8 cellular contexts compared by ENCODE assay signal in genomic region chr10:22325272-22325947, GRCh38. TPM values are rescaled to one million over a fixed set of nuclear protein-coding genes. Genes with fewer than 3 reads are reported as not detected.
DNase-seq lines count a peak whose midpoint lies in the region; ATAC-seq and TF ChIP-seq lines count a peak whose summit lies in the region.

No MANE protein-coding gene starts in this region.

- ATAC-seq in GM18505 (IDR thresholded peaks at IDR 0.05; ENCODE audit: unreplicated experiment) (peak; percentile 58), HG02885 (IDR thresholded peaks at IDR 0.05; ENCODE audit: poor library complexity, unreplicated experiment) (peak; percentile 49)

- CTCF ChIA-PET in activated CD4-positive, alpha-beta memory T cell treated with anti-CD3 and anti-CD28 coated beads, Interleukin-2, amount 10 ng/mL, durations not matched to agents 7 days and 5 days (lab: Charles Lee), result interaction anchor here (1.0 to 2.9 kb wide), 3 partner anchors 14 to 663 kb away, joined by 3 to 13 read pairs (median 4); no protein-coding TSS in a partner anchor

- DNase-seq in A172 (ENCODE audit: low spot score) (peak; percentile 40), NCI-H345 (lab: John Stamatoyannopoulos, UW) (peak; percentile 73), ecto neural progenitor cell (ENCODE audit: low spot score) (peak; percentile 92)
- peak; percentile 77 for DNase-seq in activated CD4-positive, alpha-beta memory T cell treated with anti-CD3 and anti-CD28 coated beads, Interleukin-2, amount 10 ng/mL, durations not matched to agents 7 days and 5 days
- peak; percentile 55 for DNase-seq in stimulated activated CD8-positive, alpha-beta memory T cell treated with anti-CD3 and anti-CD28 coated beads, Interleukin-12 subunit alpha, Interleukin-12 subunit beta, amount 100 ng/mL, for 4 hours (ENCODE audit: low read depth)

- no peak for TF ChIP-seq POLR2A in GM18505 (IDR thresholded peaks at IDR 0.05; ENCODE audit: borderline replicate concordance, extremely low read depth, insufficient read depth, insufficient read length)

- WGBS in liver, result under 1% methylated on average over 82 of the region's 82 CpGs

- peaks cover 32% of the 10 kb centered on the region for H3K27me3 Mint-ChIP-seq in activated CD4-positive, alpha-beta memory T cell treated with anti-CD3 and anti-CD28 coated beads, Interleukin-2, amount 10 ng/mL, durations not matched to agents 7 days and 5 days

- no peaks in the 10 kb centered on the region for H3K27me3 ChIP-seq in liver (ENCODE audit: control insufficient read depth in 4 of 4, insufficient read depth in 4 of 4, low read length in 3 of 4)

- POLR2A ChIA-PET in activated CD4-positive, alpha-beta memory T cell treated with anti-CD3 and anti-CD28 coated beads, Interleukin-2, amount 10 ng/mL, durations not matched to agents 7 days and 5 days (lab: Charles Lee), result interaction anchor here (1.2 to 2.1 kb wide), 5 partner anchors 9 to 286 kb away, joined by 3 to 20 read pairs (median 6); partner anchors contain the start of gene COMMD3

- peaks cover 46% of the 10 kb centered on the region for H3K4me1 Mint-ChIP-seq in activated CD4-positive, alpha-beta memory T cell treated with anti-CD3 and anti-CD28 coated beads, Interleukin-2, amount 10 ng/mL, durations not matched to agents 7 days and 5 days

- peak overlapping the region; percentile 65 to 91 (median 74) for H3K4me3 ChIP-seq in liver (ENCODE audit: low read depth in 1 of 3, low read length in 3 of 3)

- peak overlapping the region; percentile 66 to 71 for H3K27ac ChIP-seq in liver (ENCODE audit: low read depth in 1 of 2, low read length in 2 of 2)

- H3K4me1 ChIP-seq in liver (ENCODE audit: control insufficient read depth in 4 of 4, insufficient read depth in 4 of 4, low read length in 3 of 4), result peaks cover 14 to 38% (median 24%) of the 10 kb centered on the region in 4 donors

- H3K9me3 ChIP-seq in liver (ENCODE audit: control insufficient read depth in 4 of 4, low read length in 3 of 4), result no peaks in the 10 kb centered on the region

- H3K27ac Mint-ChIP-seq in activated CD4-positive, alpha-beta memory T cell treated with anti-CD3 and anti-CD28 coated beads, Interleukin-2, amount 10 ng/mL, durations not matched to agents 7 days and 5 days, result peak overlapping the region; percentile 67

- H3K9ac ChIP-seq in liver (ENCODE audit: low read depth in 1 of 2, low read length in 2 of 2), result peak overlapping the region; percentile 60 to 68

- no peaks in the 10 kb centered on the region for H3K9me3 Mint-ChIP-seq in activated CD4-positive, alpha-beta memory T cell treated with anti-CD3 and anti-CD28 coated beads, Interleukin-2, amount 10 ng/mL, durations not matched to agents 7 days and 5 days

- H3K36me3 Mint-ChIP-seq in activated CD4-positive, alpha-beta memory T cell treated with anti-CD3 and anti-CD28 coated beads, Interleukin-2, amount 10 ng/mL, durations not matched to agents 7 days and 5 days (ENCODE audit: low read depth), result peaks cover 40% of the 10 kb centered on the region

- H3K36me3 ChIP-seq in liver (ENCODE audit: control insufficient read depth in 4 of 4, insufficient read depth in 3 of 4, low read depth in 1 of 4, low read length in 3 of 4), result peaks cover 3 to 17% (median 13%) of the 10 kb centered on the region in 4 donors

- no peak for TF ChIP-seq RAD21 in liver (IDR thresholded peaks at IDR 0.05)

- TF ChIP-seq CTCF in liver (IDR thresholded peaks at IDR 0.05; ENCODE audit: low read depth, low read length, missing input control), result no peak

- H3K4me3 Mint-ChIP-seq in activated CD4-positive, alpha-beta memory T cell treated with anti-CD3 and anti-CD28 coated beads, Interleukin-2, amount 10 ng/mL, durations not matched to agents 7 days and 5 days, result peak overlapping the region; percentile 82

TF ChIP-seq in liver, 16 proteins besides CTCF, POLR2A, EP300 and RAD21:
- TF ChIP-seq NR2F2 (IDR thresholded peaks at IDR 0.05) (no peak), HNF4A (conservative IDR thresholded peaks at IDR 0.05) (no peak), YY1 (IDR thresholded peaks at IDR 0.05) (peak; percentile 6), RXRA (IDR thresholded peaks at IDR 0.05) (no peak), GABPA (IDR thresholded peaks at IDR 0.05 in 1 of 2, conservative IDR thresholded peaks at IDR 0.05 in 1 of 2) (peak in 1 of 2 donors; percentile 5), TAF1 (conservative IDR thresholded peaks at IDR 0.05) (no peak), ZBTB33 (IDR thresholded peaks at IDR 0.05) (no peak)

RNA-seq across cellular contexts. Expression of gene BMI1, which starts 4.5 kb away (rescaled TPM):
- total RNA-seq in A172 (2014; rRNA removed; shearing (Covaris generic)), result 116 and 120 TPM in 2 replicates
- total RNA-seq in activated CD4-positive, alpha-beta memory T cell treated with anti-CD3 and anti-CD28 coated beads, Interleukin-2, amount 10 ng/mL, durations not matched to agents 7 days and 5 days, result 10 to 100 TPM; 64.0 to 66.5 TPM
- 10 to 100 TPM; 24.6 to 28.7 TPM for total RNA-seq in liver
- polyA plus RNA-seq in liver, result 10 to 100 TPM; 13.2 to 14.5 TPM

RNA-seq across cellular contexts. Expression of gene COMMD3, which starts 9.2 kb away (rescaled TPM):
- total RNA-seq in A172 (2014; rRNA removed; shearing (Covaris generic)), result 90.5 and 122 TPM in 2 replicates
- total RNA-seq in activated CD4-positive, alpha-beta memory T cell treated with anti-CD3 and anti-CD28 coated beads, Interleukin-2, amount 10 ng/mL, durations not matched to agents 7 days and 5 days, result 10 to 100 TPM; 82.6 to 97.0 TPM
- total RNA-seq in liver, result 10 to 100 TPM; 18.3 to 30.8 TPM
- 10 to 100 TPM; 20.9 to 62.0 TPM for polyA plus RNA-seq in liver

RNA-seq across cellular contexts. Expression of gene SPAG6, which starts 19.9 kb away (rescaled TPM):
- total RNA-seq in A172 (2014; rRNA removed; shearing (Covaris generic)), result not detected in 2 replicates
- total RNA-seq in activated CD4-positive, alpha-beta memory T cell treated with anti-CD3 and anti-CD28 coated beads, Interleukin-2, amount 10 ng/mL, durations not matched to agents 7 days and 5 days, result 1 to 10 TPM; 1.2 to 1.4 TPM
- under 1 TPM in 1 of 2 donors, not detected in 1; 0.23 TPM for total RNA-seq in liver
- not detected for polyA plus RNA-seq in liver

Comparison
In these comparisons a context has a peak if more than half of its experiments do, and no peak if none do; other contexts are left out.
1. Peak in every context shown above with its lines: DNase-seq, ATAC-seq, H3K4me3 ChIP-seq and H3K27ac ChIP-seq.
2. DNase-seq: peak in every context shown above with its lines; median percentile 92 in ecto neural progenitor cell; 77 in activated CD4-positive, alpha-beta memory T cell treated with anti-CD3 and anti-CD28 coated beads, Interleukin-2, amount 10 ng/mL, durations not matched to agents 7 days and 5 days; 73 in NCI-H345; 55 in stimulated activated CD8-positive, alpha-beta memory T cell treated with anti-CD3 and anti-CD28 coated beads, Interleukin-12 subunit alpha, Interleukin-12 subunit beta, amount 100 ng/mL, for 4 hours; 40 in A172.